In genomic region chr19:52391135-52391534, GRCh38 we compare ENCODE assay signal across 33 cellular contexts. TPM values are rescaled to one million over a fixed set of nuclear protein-coding genes. Genes with fewer than 3 reads are reported as not detected.
DNase-seq lines count a peak whose midpoint lies in the region; FAIRE-seq and TF ChIP-seq lines count a peak whose summit lies in the region.
"Had no signal": no experiment of that assay in that cellular context is flagged by ENCODE, and none has a peak within 500 bp of the region (broad histone marks: within the 10 kb centered on the region; RNA-seq: fewer than 3 reads in every experiment).

No MANE protein-coding gene starts in this region.

- H3K18ac ChIP-seq in mesenchymal stem cell (ENCODE audit: low read depth in 1 of 2, low read length in 2 of 2) = no peak overlapping the region

- H2AK5ac ChIP-seq in mesenchymal stem cell (ENCODE audit: low read length, severe bottlenecking) = no peak overlapping the region

- DNase-seq in Daoy (ENCODE audit: low read depth) (peak; percentile 4), Karpas-422 (peak; percentile 64), mesenchymal stem cell (no peak), lower leg skin (ENCODE audit: low spot score in 2 of 2) (no peak), GM12892 (ENCODE audit: insufficient read length) (no peak), GOT3 (lab: John Stamatoyannopoulos, UW) (no peak)
- DNase-seq: activated CD4-positive, alpha-beta memory T cell treated with anti-CD3 and anti-CD28 coated beads for 36 hours; activated CD4-positive, alpha-beta T cell treated with anti-CD3 and anti-CD28 coated beads for 1 hour; activated naive CD4-positive, alpha-beta T cell treated with anti-CD3 and anti-CD28 coated beads for 36 hours; activated T-cell treated with anti-CD3 and anti-CD28 coated beads, Interleukin-2, amount 50 U/mL, for 72 hours; Calu3; caudate nucleus; cortex of kidney; effector memory CD4-positive, alpha-beta T cell; EL; hippocampal formation; KG1; mesendoderm; NCI-H1436 treated with DMSO at 0.1 percent for 48 hours; NCI-H2107; NCI-H345; right cardiac atrium; stimulated activated CD4-positive, alpha-beta T cell treated with anti-CD3 and anti-CD28 coated beads, Interleukin-1b, Interleukin-23, amount 100 ng/mL, for 48 hours; stimulated activated naive CD4-positive, alpha-beta T cell treated with Interleukin-2 at 50 U/mL for 16 hours; T-helper 17 cell; upper lobe of right lung had no signal

- H2BK12ac ChIP-seq in mesenchymal stem cell (ENCODE audit: low read length in 2 of 2) = no peak overlapping the region

- no peak overlapping the region for H3K9ac ChIP-seq in Karpas-422 (ENCODE audit: low read length)
- no peak overlapping the region for H3K9ac ChIP-seq in SU-DHL-6 (ENCODE audit: low read length)
- no peak overlapping the region for H3K9ac ChIP-seq in mesenchymal stem cell (ENCODE audit: low read length)
- H3K9ac ChIP-seq: parathyroid adenoma had no signal

- H3K27ac ChIP-seq in Karpas-422 (ENCODE audit: low read length) (no peak overlapping the region), SU-DHL-6 (ENCODE audit: low read depth, low read length) (no peak overlapping the region), mesenchymal stem cell (ENCODE audit: low read length, poor library complexity, severe bottlenecking) (no peak overlapping the region)
- H3K27ac ChIP-seq: parathyroid adenoma, upper lobe of right lung had no signal

- no peak overlapping the region for H3K4ac ChIP-seq in mesenchymal stem cell (ENCODE audit: low read depth in 1 of 2, low read length in 2 of 2)

- H3K9me2 ChIP-seq in Karpas-422 (replicated peaks; ENCODE audit: insufficient read depth, low read length) (no peaks in the 10 kb centered on the region), SU-DHL-6 (replicated peaks; ENCODE audit: insufficient read depth, low read length) (no peaks in the 10 kb centered on the region)

- H3K36me3 ChIP-seq in Karpas-422 (ENCODE audit: insufficient read depth, low read length) = no peaks in the 10 kb centered on the region; the same call in 1 of the 2 replicates
- H3K36me3 ChIP-seq in SU-DHL-6 (ENCODE audit: low read length) = no peaks in the 10 kb centered on the region
- peaks cover 20 to 48% of the 10 kb centered on the region in 2 experiments for H3K36me3 ChIP-seq in mesenchymal stem cell (ENCODE audit: control insufficient read depth in 1 of 2, insufficient read depth in 2 of 2, low read depth in 1 of 2, low read length in 2 of 2)
- H3K36me3 ChIP-seq: upper lobe of right lung had no signal

- TF ChIP-seq POLR2A in lower leg skin (IDR thresholded peaks at IDR 0.05) = no peak
- TF ChIP-seq POLR2A in GM12892 (IDR thresholded peaks at IDR 0.05; ENCODE audit: low read depth, low read length) = no peak

- peaks cover 8% of the 10 kb centered on the region for H3K79me1 ChIP-seq in mesenchymal stem cell (replicated peaks; ENCODE audit: low read length, poor library complexity, severe bottlenecking)

- H4K20me1 ChIP-seq in Karpas-422 (ENCODE audit: insufficient read depth, low read depth, low read length) (no peaks in the 10 kb centered on the region), SU-DHL-6 (ENCODE audit: low read depth, low read length) (no peaks in the 10 kb centered on the region)

- H3K4me1 ChIP-seq in Karpas-422 (ENCODE audit: low read length) = no peaks in the 10 kb centered on the region
- H3K4me1 ChIP-seq in mesenchymal stem cell (ENCODE audit: control insufficient read depth, insufficient read depth, low read depth, low read length) = no peaks in the 10 kb centered on the region
- H3K4me1 ChIP-seq: parathyroid adenoma, upper lobe of right lung had no signal

- no peak overlapping the region for H4K91ac ChIP-seq in mesenchymal stem cell (ENCODE audit: low read length)

- no peak overlapping the region for H2BK5ac ChIP-seq in mesenchymal stem cell (ENCODE audit: low read depth, low read length, poor library complexity, severe bottlenecking)

- H3K23ac ChIP-seq in mesenchymal stem cell (ENCODE audit: low read length in 2 of 2) = no peak overlapping the region

- H3K79me2 ChIP-seq in Karpas-422 (ENCODE audit: low read length) (no peaks in the 10 kb centered on the region), SU-DHL-6 (ENCODE audit: insufficient read depth, low read length) (no peaks in the 10 kb centered on the region)
- H3K79me2 ChIP-seq: parathyroid adenoma had no signal

- no peaks in the 10 kb centered on the region for H3F3A ChIP-seq in SU-DHL-6 (ENCODE audit: insufficient read depth)

- intact Hi-C loops in lower leg skin (cut with DNase I; ENCODE audit: low total_unique reads) = no loop called here

- H2BK15ac ChIP-seq in mesenchymal stem cell (ENCODE audit: low read depth, poor library complexity, severe bottlenecking) = no peak overlapping the region

- H3K4me2 ChIP-seq in Karpas-422 (ENCODE audit: low read depth, low read length, poor library complexity, severe bottlenecking) (no peak overlapping the region), SU-DHL-6 (ENCODE audit: low read depth, low read length, poor library complexity, severe bottlenecking) (no peak overlapping the region), mesenchymal stem cell (ENCODE audit: low read length, poor library complexity, severe bottlenecking) (no peak overlapping the region)

- TF ChIP-seq CTCF in SU-DHL-6 (IDR thresholded peaks at IDR 0.05; ENCODE audit: insufficient read depth, low read length, poor library complexity, severe bottlenecking) (peak; percentile 13), lower leg skin (IDR thresholded peaks at IDR 0.05) (no peak)

- H4K8ac ChIP-seq in mesenchymal stem cell (ENCODE audit: low read length) = no peak overlapping the region

- no peaks in the 10 kb centered on the region for H3K27me3 ChIP-seq in Karpas-422 (ENCODE audit: low read length)
- no peaks in the 10 kb centered on the region for H3K27me3 ChIP-seq in SU-DHL-6 (ENCODE audit: low read length)
- H3K27me3 ChIP-seq in mesenchymal stem cell (ENCODE audit: control insufficient read depth in 1 of 2, insufficient read depth in 1 of 2, low read length in 2 of 2) = no peaks in the 10 kb centered on the region
- H3K27me3 ChIP-seq: upper lobe of right lung had no signal

- 77% methylated on average over 1 of the region's 1 CpG for WGBS in mesenchymal stem cell
- 64 to 77% methylated on average over 1 of the region's 1 CpG for WGBS in lower leg skin, 2 donors

- no peak for FAIRE-seq in GM12892 (lab: Jason Lieb, UNC)
- FAIRE-seq: HTR-8/SVneo had no signal

- H3K9me3 ChIP-seq in Karpas-422 (ENCODE audit: low read length) (peaks cover 5% of the 10 kb centered on the region; the same call in 1 of the 2 replicates), SU-DHL-6 (ENCODE audit: insufficient read depth, low read length) (no peaks in the 10 kb centered on the region), mesenchymal stem cell (ENCODE audit: control insufficient read depth, low read length) (peaks cover 83% of the 10 kb centered on the region)

- no peak overlapping the region for H2BK120ac ChIP-seq in mesenchymal stem cell (ENCODE audit: low read depth, low read length)

- H2AFZ ChIP-seq in Karpas-422 (ENCODE audit: low read length) (no peak overlapping the region), SU-DHL-6 (ENCODE audit: low read depth, low read length, severe bottlenecking) (no peak overlapping the region), mesenchymal stem cell (ENCODE audit: low read depth, low read length) (peak overlapping the region; percentile 27)
- H2AFZ ChIP-seq: parathyroid adenoma had no signal

- H3K14ac ChIP-seq in mesenchymal stem cell (ENCODE audit: low read length in 2 of 2) = no peak overlapping the region

- no peak overlapping the region for H3K4me3 ChIP-seq in Karpas-422 (ENCODE audit: low read length)
- no peak overlapping the region for H3K4me3 ChIP-seq in SU-DHL-6 (ENCODE audit: insufficient read depth, low read length, poor library complexity, severe bottlenecking)
- H3K4me3 ChIP-seq in mesenchymal stem cell (ENCODE audit: insufficient read depth in 1 of 2, low read depth in 1 of 2, low read length in 2 of 2) = no peak overlapping the region
- H3K4me3 ChIP-seq in lower leg skin (ENCODE audit: low read depth, poor library complexity, severe bottlenecking) = no peak overlapping the region
- H3K4me3 ChIP-seq: upper lobe of right lung had no signal

RNA-seq across cellular contexts. Expression of gene ZNF528, which starts 6.5 kb away (rescaled TPM):
- total RNA-seq in Daoy (2014; rRNA removed; shearing (Covaris generic)) = 20.3 and 67.9 TPM in 2 replicates
- 9.8 and 11.1 TPM in 2 replicates for total RNA-seq in Karpas-422 (2014; rRNA removed; shearing (Covaris generic); ENCODE audit: low replicate concordance)
- 11.9 TPM for polyA plus RNA-seq in mesenchymal stem cell (2013, experiment 1 of 2)
- polyA plus RNA-seq in mesenchymal stem cell (2013, experiment 2 of 2) = 9.7 TPM
- total RNA-seq in lower leg skin = 10 to 100 TPM; 13.4 to 17.9 (median 14.7) TPM
- polyA plus RNA-seq in GM12892 (2012; ENCODE audit: missing spikeins) = 4.6 TPM
- total RNA-seq: Calu3 had no signal

RNA-seq across cellular contexts. Expression of gene ZNF880, which starts 21.4 kb away (rescaled TPM):
- 15.6 and 24.1 TPM in 2 replicates for total RNA-seq in Daoy (2014; rRNA removed; shearing (Covaris generic))
- total RNA-seq in Karpas-422 (2014; rRNA removed; shearing (Covaris generic); ENCODE audit: low replicate concordance) = 9.0 and 12.7 TPM in 2 replicates
- polyA plus RNA-seq in mesenchymal stem cell (2013, experiment 1 of 2) = 11.1 TPM
- polyA plus RNA-seq in mesenchymal stem cell (2013, experiment 2 of 2) = 13.2 TPM
- 10 to 100 TPM; 15.2 to 19.7 (median 15.7) TPM for total RNA-seq in lower leg skin
- 1.2 TPM for polyA plus RNA-seq in GM12892 (2012; ENCODE audit: missing spikeins)
- total RNA-seq: Calu3 had no signal

RNA-seq across cellular contexts. Expression of gene ZNF534, which starts 37.8 kb away (rescaled TPM):
- 0.86 TPM in 1 of 2 replicates, not detected in the other for total RNA-seq in Daoy (2014; rRNA removed; shearing (Covaris generic))
- not detected in 2 replicates for total RNA-seq in Karpas-422 (2014; rRNA removed; shearing (Covaris generic); ENCODE audit: low replicate concordance)
- 0.03 TPM for polyA plus RNA-seq in mesenchymal stem cell (2013, experiment 1 of 2)
- 0.05 TPM for polyA plus RNA-seq in mesenchymal stem cell (2013, experiment 2 of 2)
- under 1 TPM in 2 of 4 donors, not detected in 2; 0.13 to 0.19 TPM for total RNA-seq in lower leg skin
- 0.13 TPM for polyA plus RNA-seq in GM12892 (2012; ENCODE audit: missing spikeins)
- total RNA-seq: activated CD4-positive, alpha-beta memory T cell treated with anti-CD3 and anti-CD28 coated beads for 36 hours; activated naive CD4-positive, alpha-beta T cell treated with anti-CD3 and anti-CD28 coated beads for 36 hours; activated T-cell treated with anti-CD3 and anti-CD28 coated beads, Interleukin-2, amount 50 U/mL, for 72 hours; Calu3; epithelial cell of proximal tubule; neural crest cell had no signal
- polyA plus RNA-seq: adipose tissue, CD14-positive monocyte had no signal

RNA-seq across cellular contexts. Expression of gene ZNF610, which starts 55.1 kb away (rescaled TPM):
- 3.8 and 6.5 TPM in 2 replicates for total RNA-seq in Daoy (2014; rRNA removed; shearing (Covaris generic))
- 12.6 and 20.1 TPM in 2 replicates for total RNA-seq in Karpas-422 (2014; rRNA removed; shearing (Covaris generic); ENCODE audit: low replicate concordance)
- 3.1 TPM for polyA plus RNA-seq in mesenchymal stem cell (2013, experiment 1 of 2)
- 3.4 TPM for polyA plus RNA-seq in mesenchymal stem cell (2013, experiment 2 of 2)
- total RNA-seq in lower leg skin = 1 to 10 TPM in 1 of 4 donors, under 1 TPM in 3; 0.67 to 1.3 (median 0.87) TPM
- polyA plus RNA-seq in GM12892 (2012; ENCODE audit: missing spikeins) = 1.4 TPM
- total RNA-seq: Calu3 had no signal
- polyA plus RNA-seq: CD14-positive monocyte had no signal

Comparison
In these comparisons a context has a peak if more than half of its experiments do, and no peak if none do; other contexts are left out.
1. DNase-seq: peak in Daoy (single experiment) and Karpas-422 (single experiment); none in mesenchymal stem cell (single experiment), lower leg skin (0 of 2), GM12892 (single experiment) and GOT3 (single experiment).